In genomic region chr19:3097442-3097871, GRCh38 we compare ENCODE assay signal across 11 cellular contexts. TPM values are rescaled to one million over a fixed set of nuclear protein-coding genes. Genes with fewer than 3 reads are reported as not detected.
DNase-seq lines count a peak whose midpoint lies in the region; ATAC-seq and TF ChIP-seq lines count a peak whose summit lies in the region.
"Had no signal": no experiment of that assay in that cellular context is flagged by ENCODE, and none has a peak within 500 bp of the region (broad histone marks: within the 10 kb centered on the region; RNA-seq: fewer than 3 reads in every experiment).

No MANE protein-coding gene starts in this region.

- no peak overlapping the region for H3K4me3 Mint-ChIP-seq in Calu3 (ENCODE audit: low read depth, unreplicated experiment)

- no peak overlapping the region for H3K27ac Mint-ChIP-seq in Calu3 (ENCODE audit: unreplicated experiment)

- H3K4me1 Mint-ChIP-seq in Calu3 (ENCODE audit: low read depth, unreplicated experiment) = no peaks in the 10 kb centered on the region

- no peak for TF ChIP-seq POLR2A in testis (IDR thresholded peaks at IDR 0.05)

- BruUV-seq in Calu3 (replicated peaks; lab: Mats Ljungman, UMichigan) = no TSS peak

- H3K27ac ChIP-seq in esophagus (ENCODE audit: low read depth in 2 of 2, low read length in 1 of 2) (peak overlapping the region; percentile 66 to 85), muscle layer of duodenum (ENCODE audit: low read length) (peak overlapping the region; percentile 87), testis (peak overlapping the region; percentile 64 to 88)

- TF ChIP-seq CTCF in testis (IDR thresholded peaks at IDR 0.05) = no peak
- no peak for TF ChIP-seq CTCF in Calu3 (IDR thresholded peaks at IDR 0.05; ENCODE audit: unreplicated experiment)

- H3K4me1 ChIP-seq in NT2/D1 (ENCODE audit: insufficient read depth, insufficient read length) (peaks cover 42% of the 10 kb centered on the region), esophagus (ENCODE audit: control insufficient read depth in 2 of 2, insufficient read depth in 2 of 2, low read length in 1 of 2) (peaks cover 23 to 43% of the 10 kb centered on the region in 2 donors), muscle layer of duodenum (ENCODE audit: control insufficient read depth in 1 of 2, insufficient read depth in 2 of 2, low read length in 2 of 2) (peaks cover 4 to 63% of the 10 kb centered on the region in 2 donors), testis (peaks cover 56% of the 10 kb centered on the region)

- H3K9me3 Mint-ChIP-seq in Calu3 (ENCODE audit: low read depth, unreplicated experiment) = no peaks in the 10 kb centered on the region

- CTCF ChIA-PET in Calu3 (lab: Charles Lee) = no interaction called here

- peak overlapping the region; percentile 61 for H3K9ac ChIP-seq in NT2/D1 (ENCODE audit: insufficient read length, low read depth)

- no peaks in the 10 kb centered on the region for H3K9me3 ChIP-seq in NT2/D1 (ENCODE audit: insufficient read depth, low read length)
- no peaks in the 10 kb centered on the region for H3K9me3 ChIP-seq in esophagus (ENCODE audit: control insufficient read depth in 2 of 2, insufficient read depth in 1 of 2, low read depth in 1 of 2, low read length in 1 of 2)
- H3K9me3 ChIP-seq in muscle layer of duodenum (ENCODE audit: control insufficient read depth in 1 of 2, low read length in 2 of 2) = no peaks in the 10 kb centered on the region
- H3K9me3 ChIP-seq in testis = no peaks in the 10 kb centered on the region

- ATAC-seq in HG02973 (IDR thresholded peaks at IDR 0.05; ENCODE audit: unreplicated experiment) (no peak), GM18498 (IDR thresholded peaks at IDR 0.05; ENCODE audit: unreplicated experiment) (no peak)

- WGBS in esophagus, 2 donors = 40 to 42% methylated on average over 24 of the region's 24 CpGs
- WGBS in testis, 2 donors = 55 to 60% methylated on average over 4 to 24 of the region's 24 CpGs

- H3K36me3 ChIP-seq in NT2/D1 (ENCODE audit: insufficient read depth, insufficient read length, low read length) (peaks cover 15% of the 10 kb centered on the region), esophagus (ENCODE audit: control insufficient read depth in 2 of 2, insufficient read depth in 2 of 2, low read length in 1 of 2) (peaks cover 0 to 2% of the 10 kb centered on the region in 2 donors), muscle layer of duodenum (ENCODE audit: control insufficient read depth in 1 of 2, insufficient read depth in 2 of 2, low read length in 2 of 2) (no peaks in the 10 kb centered on the region), testis (ENCODE audit: low read depth, missing control alignments) (no peaks in the 10 kb centered on the region)

- peaks cover 6% of the 10 kb centered on the region for H3K27me3 ChIP-seq in NT2/D1 (ENCODE audit: insufficient read depth, insufficient read length)
- H3K27me3 ChIP-seq in esophagus (ENCODE audit: control insufficient read depth in 1 of 2, insufficient read depth in 2 of 2, low read length in 2 of 2) = no peaks in the 10 kb centered on the region
- H3K27me3 ChIP-seq in muscle layer of duodenum (ENCODE audit: low read depth, low read length) = no peaks in the 10 kb centered on the region
- no peaks in the 10 kb centered on the region for H3K27me3 ChIP-seq in testis

- H3K4me3 ChIP-seq in NT2/D1 (ENCODE audit: insufficient read length, low read depth) = no peak overlapping the region
- peak overlapping the region; percentile 4 to 26 for H3K4me3 ChIP-seq in esophagus (ENCODE audit: low read depth in 1 of 2, low read length in 2 of 2)
- H3K4me3 ChIP-seq in muscle layer of duodenum (ENCODE audit: low read depth in 1 of 2, low read length in 2 of 2) = peak overlapping the region; percentile 55 to 59
- H3K4me3 ChIP-seq in testis = peak overlapping the region; percentile 6 to 26

- no peak for DNase-seq in NT2/D1 (ENCODE audit: low read depth, low spot score)
- peak; percentile 72 for DNase-seq in testis
- DNase-seq in kidney tubule cell (ENCODE audit: low spot score) = no peak
- DNase-seq in Calu3 = no peak
- DNase-seq: DMS 273 treated with DMSO at 0.1 percent for 48 hours, NCI-H1930, T1000 had no signal

- intact Hi-C loops in testis (cut with DNase I; ENCODE audit: low total_unique reads) (no loop called here), Calu3 (cut with micrococcal nuclease; ENCODE audit: unreplicated experiment) (no loop called here)

- H3K27me3 Mint-ChIP-seq in Calu3 (ENCODE audit: unreplicated experiment) = no peaks in the 10 kb centered on the region

- peaks cover 16% of the 10 kb centered on the region for H3K36me3 Mint-ChIP-seq in Calu3 (ENCODE audit: insufficient read depth, unreplicated experiment)

RNA-seq across cellular contexts. Expression of gene GNA11, which starts 3.3 kb away (rescaled TPM):
- 10 to 100 TPM; 18.5 to 20.0 TPM for polyA plus RNA-seq in esophagus
- total RNA-seq in testis = 100 to 1,000 TPM; 113 to 122 TPM
- 125 TPM for polyA plus RNA-seq in testis (ENCODE audit: insufficient read depth, low read depth, low replicate concordance)
- 37.7 and 41.4 TPM in 2 replicates for total RNA-seq in Calu3 (2022)

RNA-seq across cellular contexts. Expression of gene TLE5, which starts 35.2 kb away (rescaled TPM):
- 100 to 1,000 TPM; 356 to 578 TPM for polyA plus RNA-seq in esophagus
- total RNA-seq in testis = 100 to 1,000 TPM; 354 to 539 TPM
- polyA plus RNA-seq in testis (ENCODE audit: insufficient read depth, low read depth, low replicate concordance) = 314 TPM
- total RNA-seq in Calu3 (2022) = 170 and 179 TPM in 2 replicates

RNA-seq across cellular contexts. Expression of gene GNA15, which starts 38.4 kb away (rescaled TPM):
- polyA plus RNA-seq in esophagus (100 to 1,000 TPM; 118 to 135 TPM), testis (ENCODE audit: insufficient read depth, low read depth, low replicate concordance) (4.0 TPM)
- total RNA-seq in testis (1 to 10 TPM; 2.5 to 3.6 TPM), Calu3 (2022) (5.9 and 6.5 TPM in 2 replicates)
